8 cellular contexts compared by ENCODE assay signal in the genomic region with DNA sequence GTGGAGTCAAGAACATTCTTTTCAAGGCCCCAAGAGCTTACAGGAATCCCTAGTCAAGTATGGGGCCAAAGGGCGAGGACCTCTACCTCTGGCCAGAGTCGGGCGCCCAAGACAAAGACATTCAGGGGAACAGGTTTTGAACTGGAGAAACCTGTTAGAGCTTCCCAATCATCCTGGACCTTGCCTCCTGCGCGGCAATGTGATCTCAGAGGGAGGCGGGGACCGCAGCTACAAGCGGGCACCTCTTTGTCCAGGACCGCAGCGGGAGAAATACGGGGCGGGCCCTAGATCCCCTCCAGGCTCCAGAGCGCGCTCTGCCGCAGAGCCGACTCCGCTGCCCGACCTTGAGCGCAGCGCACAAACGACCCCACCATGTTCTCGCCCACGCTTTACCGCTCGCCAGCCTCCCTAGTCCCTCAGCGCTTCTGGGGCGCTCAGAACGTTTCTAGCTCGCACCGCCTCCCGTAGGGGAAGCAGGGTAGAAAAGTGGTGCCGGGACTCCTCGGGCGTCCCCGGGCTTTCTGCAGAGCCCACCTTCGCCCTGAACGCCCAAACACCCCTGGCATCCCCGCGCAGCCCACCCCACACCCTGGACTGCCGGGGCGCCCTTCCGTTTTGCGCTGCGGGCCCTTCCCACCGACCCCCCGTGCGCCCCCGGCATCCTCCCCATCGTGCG. TPM values are rescaled to one million over a fixed set of nuclear protein-coding genes. Genes with fewer than 3 reads are reported as not detected.
DNase-seq lines count a peak whose midpoint lies in the region; ATAC-seq and TF ChIP-seq lines count a peak whose summit lies in the region.

No MANE protein-coding gene starts in this region.

- H3K9ac ChIP-seq in duodenal mucosa (ENCODE audit: low read depth in 1 of 2, low read length in 2 of 2) = peak overlapping the region; percentile 50 to 57

- peaks cover 15% of the 10 kb centered on the region for H3K27me3 Mint-ChIP-seq in memory B cell

- H3K27me3 ChIP-seq in duodenal mucosa (ENCODE audit: control insufficient read depth in 1 of 2, insufficient read depth in 2 of 2, low read length in 2 of 2) = no peaks in the 10 kb centered on the region

- H3K4me3 ChIP-seq in WI38 (ENCODE audit: low read depth, low read length) = peak overlapping the region; percentile 56
- H3K4me3 ChIP-seq in duodenal mucosa (ENCODE audit: low read depth in 1 of 2, low read length in 2 of 2) = peak overlapping the region; percentile 72 to 86

- TF ChIP-seq CTCF in WI38 (IDR thresholded peaks at IDR 0.05; ENCODE audit: low read depth, low read length) = no peak

- peak overlapping the region; percentile 92 for H3K4me3 Mint-ChIP-seq in memory B cell
- H3K4me3 Mint-ChIP-seq in stimulated activated effector memory CD8-positive, alpha-beta T cell treated with anti-CD3 and anti-CD28 coated beads, Interleukin-12 subunit alpha, Interleukin-12 subunit beta, amount 100 ng/mL, for 72 hours = peak overlapping the region; percentile 85

- H3K4me1 ChIP-seq in duodenal mucosa (ENCODE audit: control insufficient read depth in 1 of 2, insufficient read depth in 2 of 2, low read length in 2 of 2) = peaks cover 46 to 54% of the 10 kb centered on the region in 2 donors

- peak; percentile 25 for DNase-seq in AG08395 (ENCODE audit: low spot score)
- DNase-seq in M059J (ENCODE audit: low read depth) = peak; percentile 60
- DNase-seq in memory B cell (ENCODE audit: low spot score in 2 of 2) = peak in 1 of 2 donors; percentile 23
- peak; percentile 12 to 61 for DNase-seq in stimulated activated effector memory CD8-positive, alpha-beta T cell treated with anti-CD3 and anti-CD28 coated beads, Interleukin-12 subunit alpha, Interleukin-12 subunit beta, amount 100 ng/mL, for 72 hours (ENCODE audit: low spot score in 2 of 2)
- DNase-seq in foreskin melanocyte = no peak

- peak; percentile 22 for ATAC-seq in GM18907 (IDR thresholded peaks at IDR 0.05; ENCODE audit: unreplicated experiment)
- peak; percentile 71 for ATAC-seq in memory B cell (ENCODE audit: low read depth)
- peak; percentile 71 for ATAC-seq in stimulated activated effector memory CD8-positive, alpha-beta T cell treated with anti-CD3 and anti-CD28 coated beads, Interleukin-12 subunit alpha, Interleukin-12 subunit beta, amount 100 ng/mL, for 72 hours

- H3K27ac Mint-ChIP-seq in memory B cell = no peak overlapping the region
- no peak overlapping the region for H3K27ac Mint-ChIP-seq in stimulated activated effector memory CD8-positive, alpha-beta T cell treated with anti-CD3 and anti-CD28 coated beads, Interleukin-12 subunit alpha, Interleukin-12 subunit beta, amount 100 ng/mL, for 72 hours

- H3K36me3 ChIP-seq in duodenal mucosa (ENCODE audit: control insufficient read depth in 1 of 2, insufficient read depth in 2 of 2, low read length in 2 of 2) = peaks cover 0 to 2% of the 10 kb centered on the region in 2 donors

- H3K9me3 ChIP-seq in duodenal mucosa (ENCODE audit: control insufficient read depth in 1 of 2, low read length in 2 of 2) = no peaks in the 10 kb centered on the region

- no peaks in the 10 kb centered on the region for H3K36me3 Mint-ChIP-seq in memory B cell
- no peaks in the 10 kb centered on the region for H3K36me3 Mint-ChIP-seq in stimulated activated effector memory CD8-positive, alpha-beta T cell treated with anti-CD3 and anti-CD28 coated beads, Interleukin-12 subunit alpha, Interleukin-12 subunit beta, amount 100 ng/mL, for 72 hours

- H3K4me1 Mint-ChIP-seq in memory B cell = peaks cover 8% of the 10 kb centered on the region
- peaks cover 12% of the 10 kb centered on the region for H3K4me1 Mint-ChIP-seq in stimulated activated effector memory CD8-positive, alpha-beta T cell treated with anti-CD3 and anti-CD28 coated beads, Interleukin-12 subunit alpha, Interleukin-12 subunit beta, amount 100 ng/mL, for 72 hours

- H3K27ac ChIP-seq in duodenal mucosa (ENCODE audit: low read depth, low read length) = no peak overlapping the region

- H3K9me3 Mint-ChIP-seq in memory B cell = no peaks in the 10 kb centered on the region
- no peaks in the 10 kb centered on the region for H3K9me3 Mint-ChIP-seq in stimulated activated effector memory CD8-positive, alpha-beta T cell treated with anti-CD3 and anti-CD28 coated beads, Interleukin-12 subunit alpha, Interleukin-12 subunit beta, amount 100 ng/mL, for 72 hours

RNA-seq across cellular contexts. Expression of a gene that starts 28.1 kb away (rescaled TPM):
- 10.0 and 11.7 TPM in 2 replicates for total RNA-seq in M059J (2014; rRNA removed; shearing (Covaris generic))

RNA-seq across cellular contexts. Expression of a gene that starts 50.1 kb away (rescaled TPM):
- total RNA-seq in M059J (2014; rRNA removed; shearing (Covaris generic)) = 0.69 TPM in 1 of 2 replicates, not detected in the other

RNA-seq across cellular contexts. Expression of a gene that starts 52.7 kb away (rescaled TPM):
- 47.0 and 61.0 TPM in 2 replicates for total RNA-seq in M059J (2014; rRNA removed; shearing (Covaris generic))
